17 cellular contexts compared by ENCODE assay signal in the genomic region with DNA sequence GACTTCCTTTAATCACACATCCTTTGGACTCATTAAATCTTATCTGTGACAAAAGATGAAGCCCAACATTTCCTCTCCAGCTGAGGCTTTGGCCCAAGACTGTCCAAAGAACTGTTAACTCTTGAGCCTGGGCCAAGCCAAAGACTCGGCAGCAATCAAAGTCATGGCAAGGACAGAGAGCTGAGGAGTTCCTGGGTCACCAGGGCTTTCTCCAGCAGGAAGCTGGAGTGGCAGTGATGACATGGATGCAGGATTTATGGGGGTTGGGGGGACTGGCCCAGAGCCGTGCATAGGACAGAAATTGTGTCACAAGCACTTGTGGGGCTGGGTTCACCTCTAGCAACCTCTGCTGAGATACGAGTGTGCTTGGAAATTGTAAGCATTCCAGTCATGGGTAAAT.
DNase-seq lines count a peak whose midpoint lies in the region; ATAC-seq and TF ChIP-seq lines count a peak whose summit lies in the region.
"Had no signal": no experiment of that assay in that cellular context is flagged by ENCODE, and none has a peak within 500 bp of the region (broad histone marks: within the 10 kb centered on the region; RNA-seq: fewer than 3 reads in every experiment).

No MANE protein-coding gene starts in this region.

- ATAC-seq in lower lobe of right lung (peak; percentile 49 to 76), HG03196 (IDR thresholded peaks at IDR 0.05; ENCODE audit: unreplicated experiment) (no peak)
- ATAC-seq: stimulated activated memory B cell treated with anti-CD40 and anti-IgM and Interleukin-4, amounts not matched to agents 10 μg/mL and 1 μg/mL and 100 μg/mL, for 72 hours had no signal

- H3K9me3 ChIP-seq in lower lobe of right lung (no peaks in the 10 kb centered on the region), thyroid gland (no peaks in the 10 kb centered on the region)

- TF ChIP-seq CTCF in fibroblast of the aortic adventitia (IDR thresholded peaks at IDR 0.05; ENCODE audit: insufficient read depth, low read length): no peak
- no peak for TF ChIP-seq CTCF in lower lobe of right lung (IDR thresholded peaks at IDR 0.05)
- no peak for TF ChIP-seq CTCF in thyroid gland (IDR thresholded peaks at IDR 0.05)

- peaks cover 10% of the 10 kb centered on the region for H3K4me1 ChIP-seq in lower lobe of right lung
- peaks cover 0 to 9% of the 10 kb centered on the region in 2 donors for H3K4me1 ChIP-seq in thyroid gland
- H3K4me1 ChIP-seq: parathyroid adenoma had no signal

- intact Hi-C loops in lower lobe of right lung (cut with DNase I) (no loop called here), thyroid gland (cut with DNase I) (no loop called here)

- H3K36me3 ChIP-seq in lower lobe of right lung (no peaks in the 10 kb centered on the region), thyroid gland (no peaks in the 10 kb centered on the region)

- 52 to 59% methylated on average over 3 of the region's 3 CpGs for WGBS in thyroid gland, 2 donors

- TF ChIP-seq POLR2A in thyroid gland (IDR thresholded peaks at IDR 0.05): no peak

- H3K4me3 ChIP-seq in fibroblast of the aortic adventitia (ENCODE audit: low read depth, low read length) (no peak overlapping the region), lower lobe of right lung (no peak overlapping the region), thyroid gland (replicated peaks in 1 of 3) (no peak overlapping the region)

- H3K27ac ChIP-seq in lower lobe of right lung (no peak overlapping the region), thyroid gland (no peak overlapping the region)
- H3K27ac ChIP-seq: parathyroid adenoma, VCaP had no signal

- no peaks in the 10 kb centered on the region for H3K27me3 ChIP-seq in lower lobe of right lung (ENCODE audit: low read depth)
- H3K27me3 ChIP-seq in thyroid gland: no peaks in the 10 kb centered on the region

- DNase-seq in M059J (ENCODE audit: low read depth) (peak; percentile 73), fibroblast of the aortic adventitia (ENCODE audit: low read depth) (peak; percentile 39), lower lobe of right lung (no peak), thyroid gland (peak; percentile 10 to 30), NOMO-1 treated with dmso at 0.1 percent for 144 hours (lab: John Stamatoyannopoulos, UW; ENCODE audit: unreplicated experiment) (no peak), ureter (ENCODE audit: low spot score) (no peak)
- no peak for DNase-seq in stimulated activated CD4-positive, alpha-beta T cell treated with anti-CD3 and anti-CD28 coated beads, Interleukin-4, amount 100 ng/mL, for 24 hours
- DNase-seq: activated CD8-positive, alpha-beta memory T cell treated with anti-CD3 and anti-CD28 coated beads, Interleukin-2, amount 50 U/mL, for 48 hours; CD4-positive, CD25-positive, alpha-beta regulatory T cell; NCI-H1694; NCI-H69; SHP77; stimulated activated CD4-positive, alpha-beta T cell treated with anti-CD3 and anti-CD28 coated beads, Interleukin-2, amount 100 ng/mL, for 48 hours had no signal

Comparison
In these comparisons a context has a peak if more than half of its experiments do, and no peak if none do; other contexts are left out.
1. DNase-seq: peak in M059J (single experiment), fibroblast of the aortic adventitia (single experiment) and thyroid gland (2 of 2); none in lower lobe of right lung (single experiment), stimulated activated CD4-positive, alpha-beta T cell treated with anti-CD3 and anti-CD28 coated beads, Interleukin-4, amount 100 ng/mL, for 24 hours (single experiment), NOMO-1 treated with dmso at 0.1 percent for 144 hours (single experiment) and ureter (single experiment).